In the genomic region with DNA sequence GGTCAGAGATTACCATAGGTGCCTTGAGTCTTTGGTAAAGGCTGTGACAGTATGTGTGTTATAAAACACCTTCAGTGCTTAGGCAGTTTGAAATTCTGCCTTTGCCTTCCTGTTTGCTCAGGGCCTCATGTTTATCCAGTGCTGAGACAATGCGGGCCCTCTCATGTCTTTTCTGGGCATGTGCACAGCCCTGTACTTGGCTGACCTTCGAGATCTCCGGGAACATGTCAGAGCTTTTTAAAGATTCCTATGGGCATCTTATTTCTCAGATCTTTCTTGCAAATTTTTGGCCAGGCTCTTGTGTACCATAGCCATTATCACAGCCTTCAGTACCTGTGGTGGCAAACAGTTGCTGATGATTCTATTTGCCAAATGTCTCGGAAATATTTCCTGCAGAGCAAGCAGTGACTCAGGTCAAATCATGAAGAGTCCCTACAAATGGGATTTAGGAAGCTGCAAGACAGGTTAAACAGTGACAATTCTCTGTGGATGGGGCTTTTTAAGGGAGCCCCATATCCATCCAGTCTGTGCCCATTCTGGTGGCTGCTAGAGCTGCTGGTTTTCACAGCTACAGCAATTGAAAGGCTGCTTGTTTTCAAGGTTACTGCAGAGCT, we compare ENCODE assay signal across 1 cellular context.
TF ChIP-seq lines count a peak whose summit lies in the region.

No MANE protein-coding gene starts in this region.

TF ChIP-seq in HepG2, 621 proteins besides CTCF, POLR2A, EP300 and RAD21 (continued from another document and continues in another):
- no peak for TF ChIP-seq CEBPZ (IDR thresholded peaks at IDR 0.05; ENCODE audit: low read length)
- TF ChIP-seq, protein P1, sequence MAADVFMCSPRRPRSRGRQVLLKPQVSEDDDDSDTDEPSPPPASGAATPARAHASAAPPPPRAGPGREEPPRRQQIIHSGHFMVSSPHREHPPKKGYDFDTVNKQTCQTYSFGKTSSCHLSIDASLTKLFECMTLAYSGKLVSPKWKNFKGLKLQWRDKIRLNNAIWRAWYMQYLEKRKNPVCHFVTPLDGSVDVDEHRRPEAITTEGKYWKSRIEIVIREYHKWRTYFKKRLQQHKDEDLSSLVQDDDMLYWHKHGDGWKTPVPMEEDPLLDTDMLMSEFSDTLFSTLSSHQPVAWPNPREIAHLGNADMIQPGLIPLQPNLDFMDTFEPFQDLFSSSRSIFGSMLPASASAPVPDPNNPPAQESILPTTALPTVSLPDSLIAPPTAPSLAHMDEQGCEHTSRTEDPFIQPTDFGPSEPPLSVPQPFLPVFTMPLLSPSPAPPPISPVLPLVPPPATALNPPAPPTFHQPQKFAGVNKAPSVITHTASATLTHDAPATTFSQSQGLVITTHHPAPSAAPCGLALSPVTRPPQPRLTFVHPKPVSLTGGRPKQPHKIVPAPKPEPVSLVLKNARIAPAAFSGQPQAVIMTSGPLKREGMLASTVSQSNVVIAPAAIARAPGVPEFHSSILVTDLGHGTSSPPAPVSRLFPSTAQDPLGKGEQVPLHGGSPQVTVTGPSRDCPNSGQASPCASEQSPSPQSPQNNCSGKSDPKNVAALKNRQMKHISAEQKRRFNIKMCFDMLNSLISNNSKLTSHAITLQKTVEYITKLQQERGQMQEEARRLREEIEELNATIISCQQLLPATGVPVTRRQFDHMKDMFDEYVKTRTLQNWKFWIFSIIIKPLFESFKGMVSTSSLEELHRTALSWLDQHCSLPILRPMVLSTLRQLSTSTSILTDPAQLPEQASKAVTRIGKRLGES (CRISPR knock-in tag; IDR thresholded peaks at IDR 0.05; ENCODE audit: borderline replicate concordance), result no peak
- TF ChIP-seq ZNF274 (CRISPR knock-in tag; IDR thresholded peaks at IDR 0.05), result no peak
- no peak for TF ChIP-seq ZNF841 (CRISPR knock-in tag; IDR thresholded peaks at IDR 0.05; ENCODE audit: borderline replicate concordance)
- no peak for TF ChIP-seq HOXA9 (CRISPR knock-in tag; IDR thresholded peaks at IDR 0.05; ENCODE audit: borderline replicate concordance)
- peak; percentile 80 for TF ChIP-seq SOX13 (IDR thresholded peaks at IDR 0.05)
- peak in 1 of 2 experiments; percentile 92; a peak in 2 of 4 replicates for TF ChIP-seq SOX13 (CRISPR knock-in tag; conservative IDR thresholded peaks at IDR 0.05 in 1 of 2, IDR thresholded peaks at IDR 0.05 in 1 of 2)
- TF ChIP-seq CREB3 (CRISPR knock-in tag; IDR thresholded peaks at IDR 0.05), result no peak
- TF ChIP-seq HNRNPL (IDR thresholded peaks at IDR 0.05; ENCODE audit: low read depth, low read length), result no peak
- no peak for TF ChIP-seq ZMAT5 (CRISPR knock-in tag; IDR thresholded peaks at IDR 0.05; ENCODE audit: borderline replicate concordance, low read depth)
- TF ChIP-seq ZNF251 (CRISPR knock-in tag; IDR thresholded peaks at IDR 0.05), result no peak
- TF ChIP-seq MTF1 (CRISPR knock-in tag; IDR thresholded peaks at IDR 0.05), result no peak
- no peak for TF ChIP-seq NPAS2 (CRISPR knock-in tag; IDR thresholded peaks at IDR 0.05; ENCODE audit: borderline replicate concordance)
- peak; percentile 48; the same call in 1 of the 2 replicates for TF ChIP-seq ATF1 (CRISPR knock-in tag; IDR thresholded peaks at IDR 0.05)
- TF ChIP-seq POLR2AphosphoS2 (IDR thresholded peaks at IDR 0.05; ENCODE audit: low read depth, low read length), result no peak
- peak; percentile 38 for TF ChIP-seq NFYC (CRISPR knock-in tag; IDR thresholded peaks at IDR 0.05)
- TF ChIP-seq SMC3 (IDR thresholded peaks at IDR 0.05; ENCODE audit: low read length), result no peak
- no peak for TF ChIP-seq ZHX2 (IDR thresholded peaks at IDR 0.05; ENCODE audit: low read depth)
- TF ChIP-seq ZHX2 (CRISPR knock-in tag; IDR thresholded peaks at IDR 0.05; ENCODE audit: borderline replicate concordance), result no peak
- TF ChIP-seq ATF6 (CRISPR knock-in tag; conservative IDR thresholded peaks at IDR 0.05), result no peak
- no peak for TF ChIP-seq ZNF432 (CRISPR knock-in tag; IDR thresholded peaks at IDR 0.05; ENCODE audit: borderline replicate concordance)
- TF ChIP-seq GLI4 (CRISPR knock-in tag; IDR thresholded peaks at IDR 0.05; ENCODE audit: borderline replicate concordance), result no peak
- TF ChIP-seq FOXO1 (CRISPR knock-in tag; IDR thresholded peaks at IDR 0.05), result peak; percentile 82
- no peak for TF ChIP-seq PAX8 (CRISPR knock-in tag; IDR thresholded peaks at IDR 0.05; ENCODE audit: borderline replicate concordance)
- no peak for TF ChIP-seq PHB2 (IDR thresholded peaks at IDR 0.05; ENCODE audit: partially characterized antibody)
- no peak for TF ChIP-seq ISX (CRISPR knock-in tag; conservative IDR thresholded peaks at IDR 0.05)
- no peak for TF ChIP-seq ATM (IDR thresholded peaks at IDR 0.05; ENCODE audit: borderline replicate concordance)
- peak; percentile 75 for TF ChIP-seq PITX1 (CRISPR knock-in tag; IDR thresholded peaks at IDR 0.05)
- TF ChIP-seq NCOA2 (CRISPR knock-in tag; IDR thresholded peaks at IDR 0.05), result peak; percentile 78
- TF ChIP-seq, protein P2, sequence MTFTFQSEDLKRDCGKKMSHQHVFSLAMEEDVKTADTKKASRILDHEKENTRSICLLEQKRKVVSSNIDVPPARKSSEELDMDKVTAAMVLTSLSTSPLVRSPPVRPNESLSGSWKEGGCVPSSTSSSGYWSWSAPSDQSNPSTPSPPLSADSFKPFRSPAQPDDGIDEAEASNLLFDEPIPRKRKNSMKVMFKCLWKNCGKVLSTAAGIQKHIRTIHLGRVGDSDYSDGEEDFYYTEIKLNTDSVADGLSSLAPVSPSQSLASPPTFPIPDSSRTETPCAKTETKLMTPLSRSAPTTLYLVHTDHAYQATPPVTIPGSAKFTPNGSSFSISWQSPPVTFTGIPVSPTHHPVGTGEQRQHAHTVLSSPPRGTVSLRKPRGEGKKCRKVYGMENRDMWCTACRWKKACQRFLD (CRISPR knock-in tag; IDR thresholded peaks at IDR 0.05; ENCODE audit: borderline replicate concordance), result no peak
- no peak for TF ChIP-seq ZNF143 (CRISPR knock-in tag; IDR thresholded peaks at IDR 0.05)
- no peak for TF ChIP-seq ZFP82 (CRISPR knock-in tag; IDR thresholded peaks at IDR 0.05; ENCODE audit: borderline replicate concordance)
- TF ChIP-seq MZF1 (CRISPR knock-in tag; IDR thresholded peaks at IDR 0.05; ENCODE audit: borderline replicate concordance), result no peak
- peak; percentile 89 for TF ChIP-seq TCF7 (IDR thresholded peaks at IDR 0.05; ENCODE audit: low read depth)
- TF ChIP-seq KLF13 (CRISPR knock-in tag; IDR thresholded peaks at IDR 0.05), result no peak
- no peak for TF ChIP-seq CSRNP1 (CRISPR knock-in tag; IDR thresholded peaks at IDR 0.05)
- no peak for TF ChIP-seq CBX2 (IDR thresholded peaks at IDR 0.05; ENCODE audit: low read depth, low read length)
- no peak for TF ChIP-seq CBX2 (CRISPR knock-in tag; IDR thresholded peaks at IDR 0.05; ENCODE audit: low read depth)
- TF ChIP-seq, protein P3, sequence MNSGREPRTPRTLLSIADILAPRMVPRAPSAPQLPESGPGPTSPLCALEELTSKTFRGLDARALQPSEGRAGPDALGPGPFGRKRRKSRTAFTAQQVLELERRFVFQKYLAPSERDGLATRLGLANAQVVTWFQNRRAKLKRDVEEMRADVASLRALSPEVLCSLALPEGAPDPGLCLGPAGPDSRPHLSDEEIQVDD (CRISPR knock-in tag; IDR thresholded peaks at IDR 0.05; ENCODE audit: borderline replicate concordance), result no peak
- TF ChIP-seq SOX5 (CRISPR knock-in tag; IDR thresholded peaks at IDR 0.05; ENCODE audit: borderline replicate concordance), result peak; percentile 92
- no peak for TF ChIP-seq ZNF468 (CRISPR knock-in tag; IDR thresholded peaks at IDR 0.05)
- no peak for TF ChIP-seq ZNF101 (CRISPR knock-in tag; IDR thresholded peaks at IDR 0.05; ENCODE audit: borderline replicate concordance, low read depth)
